ENCODE assay signal across 8 cellular contexts in genomic region chr19:46347572-46347883, GRCh38. TPM values are rescaled to one million over a fixed set of nuclear protein-coding genes. Genes with fewer than 3 reads are reported as not detected.
A peak's percentile ranks its signal among the peaks of the same experiment; 100 is the strongest.
DNase-seq lines count a peak whose midpoint lies in the region; ATAC-seq and TF ChIP-seq lines count a peak whose summit lies in the region.

No MANE protein-coding gene starts in this region.

- H3K4me3 ChIP-seq in kidney epithelial cell (ENCODE audit: low read depth, low read length): peak overlapping the region; percentile 99

- no peak for TF ChIP-seq CTCF in kidney epithelial cell (IDR thresholded peaks at IDR 0.05; ENCODE audit: insufficient read depth, low read length, poor library complexity, severe bottlenecking)

- DNase-seq in T-helper 2 cell treated with Interferon-gamma antibody and Interleukin-4, amounts not matched to agents 5 μg/mL and 100 μg/mL, for 36 hours (ENCODE audit: low spot score): no peak
- DNase-seq in T-helper 2 cell: no peak
- DNase-seq in activated naive CD8-positive, alpha-beta T cell treated with anti-CD3 and anti-CD28 coated beads, Interleukin-2, amount 10 ng/mL, durations not matched to agents 7 days and 5 days: no peak
- DNase-seq in kidney epithelial cell (ENCODE audit: low read depth): no peak
- no peak for DNase-seq in substantia nigra (lab: John Stamatoyannopoulos, UW)
- DNase-seq in KG1 (lab: John Stamatoyannopoulos, UW): no peak

- no peaks in the 10 kb centered on the region for H3K36me3 ChIP-seq in kidney epithelial cell (ENCODE audit: control insufficient read depth, insufficient read depth, low read length)

- H3K36me3 Mint-ChIP-seq in T-helper 2 cell treated with Interferon-gamma antibody and Interleukin-4, amounts not matched to agents 5 μg/mL and 100 μg/mL, for 36 hours (ENCODE audit: low read depth): peaks cover 30% of the 10 kb centered on the region
- H3K36me3 Mint-ChIP-seq in activated naive CD8-positive, alpha-beta T cell treated with anti-CD3 and anti-CD28 coated beads, Interleukin-2, amount 10 ng/mL, durations not matched to agents 7 days and 5 days: peaks cover 16% of the 10 kb centered on the region

- POLR2A ChIA-PET in activated naive CD8-positive, alpha-beta T cell treated with anti-CD3 and anti-CD28 coated beads, Interleukin-2, amount 10 ng/mL, durations not matched to agents 7 days and 5 days (lab: Charles Lee): interaction anchor here (0.7 to 1.4 kb wide), 5 partner anchors 10 to 275 kb away, joined by 3 to 5 read pairs (median 3); no protein-coding TSS in a partner anchor

- H3K27me3 Mint-ChIP-seq in T-helper 2 cell treated with Interferon-gamma antibody and Interleukin-4, amounts not matched to agents 5 μg/mL and 100 μg/mL, for 36 hours (ENCODE audit: low read depth): peaks cover 11% of the 10 kb centered on the region
- peaks cover 3% of the 10 kb centered on the region for H3K27me3 Mint-ChIP-seq in activated naive CD8-positive, alpha-beta T cell treated with anti-CD3 and anti-CD28 coated beads, Interleukin-2, amount 10 ng/mL, durations not matched to agents 7 days and 5 days

- H3K27ac ChIP-seq in substantia nigra (ENCODE audit: low read depth, low read length, poor library complexity, severe bottlenecking): peak overlapping the region; percentile 89

- H3K27ac Mint-ChIP-seq in T-helper 2 cell treated with Interferon-gamma antibody and Interleukin-4, amounts not matched to agents 5 μg/mL and 100 μg/mL, for 36 hours: peak overlapping the region; percentile 84
- H3K27ac Mint-ChIP-seq in activated naive CD8-positive, alpha-beta T cell treated with anti-CD3 and anti-CD28 coated beads, Interleukin-2, amount 10 ng/mL, durations not matched to agents 7 days and 5 days: peak overlapping the region; percentile 88

- no peaks in the 10 kb centered on the region for H3K9me3 Mint-ChIP-seq in T-helper 2 cell treated with Interferon-gamma antibody and Interleukin-4, amounts not matched to agents 5 μg/mL and 100 μg/mL, for 36 hours
- H3K9me3 Mint-ChIP-seq in activated naive CD8-positive, alpha-beta T cell treated with anti-CD3 and anti-CD28 coated beads, Interleukin-2, amount 10 ng/mL, durations not matched to agents 7 days and 5 days: no peaks in the 10 kb centered on the region

- H3K4me1 Mint-ChIP-seq in T-helper 2 cell treated with Interferon-gamma antibody and Interleukin-4, amounts not matched to agents 5 μg/mL and 100 μg/mL, for 36 hours (ENCODE audit: low read depth): peaks cover 47% of the 10 kb centered on the region
- peaks cover 36% of the 10 kb centered on the region for H3K4me1 Mint-ChIP-seq in activated naive CD8-positive, alpha-beta T cell treated with anti-CD3 and anti-CD28 coated beads, Interleukin-2, amount 10 ng/mL, durations not matched to agents 7 days and 5 days

- peak overlapping the region; percentile 94 for H3K4me3 Mint-ChIP-seq in T-helper 2 cell treated with Interferon-gamma antibody and Interleukin-4, amounts not matched to agents 5 μg/mL and 100 μg/mL, for 36 hours
- peak overlapping the region; percentile 95 for H3K4me3 Mint-ChIP-seq in activated naive CD8-positive, alpha-beta T cell treated with anti-CD3 and anti-CD28 coated beads, Interleukin-2, amount 10 ng/mL, durations not matched to agents 7 days and 5 days

- H3K27me3 ChIP-seq in kidney epithelial cell (ENCODE audit: control insufficient read depth, insufficient read depth, low read length): no peaks in the 10 kb centered on the region

- no peak for ATAC-seq in activated naive CD8-positive, alpha-beta T cell treated with anti-CD3 and anti-CD28 coated beads, Interleukin-2, amount 10 ng/mL, durations not matched to agents 7 days and 5 days (ENCODE audit: low read depth)
- ATAC-seq in GM21367 (IDR thresholded peaks at IDR 0.05; ENCODE audit: unreplicated experiment) (no peak), HG03135 (IDR thresholded peaks at IDR 0.05; ENCODE audit: unreplicated experiment) (no peak)

RNA-seq across cellular contexts. Expression of gene PPP5C, which starts 0.6 kb away (rescaled TPM):
- total RNA-seq in activated naive CD8-positive, alpha-beta T cell treated with anti-CD3 and anti-CD28 coated beads, Interleukin-2, amount 10 ng/mL, durations not matched to agents 7 days and 5 days: 10 to 100 TPM; 76.1 to 87.4 TPM
- total RNA-seq in kidney epithelial cell: 68.2 and 83.0 TPM in 2 replicates

RNA-seq across cellular contexts. Expression of gene HIF3A, which starts 50.7 kb away (rescaled TPM):
- total RNA-seq in activated naive CD8-positive, alpha-beta T cell treated with anti-CD3 and anti-CD28 coated beads, Interleukin-2, amount 10 ng/mL, durations not matched to agents 7 days and 5 days: not detected
- 0.42 and 0.75 TPM in 2 replicates for total RNA-seq in kidney epithelial cell
